ENCODE assay signal across 10 cellular contexts in the genomic region with DNA sequence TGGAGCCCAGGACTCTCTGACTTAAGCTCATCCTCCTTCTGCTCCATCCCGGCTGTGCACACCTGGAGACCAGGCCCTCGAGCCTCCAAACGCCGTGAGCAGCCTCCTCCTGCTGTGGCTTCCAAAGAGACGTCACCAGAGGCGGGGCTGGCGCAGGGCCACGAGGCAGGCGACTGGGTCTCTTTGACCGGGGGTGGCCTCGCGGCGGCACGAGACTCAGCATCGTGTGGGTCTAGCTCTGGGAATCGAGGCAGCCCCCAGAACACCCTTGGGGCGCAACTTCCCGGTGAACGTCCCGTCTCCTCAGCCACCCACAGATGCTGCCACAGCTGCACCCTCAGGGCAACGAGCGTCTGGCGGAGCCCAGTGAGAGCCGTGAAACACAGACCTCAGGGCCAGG. TPM values are rescaled to one million over a fixed set of nuclear protein-coding genes. Genes with fewer than 3 reads are reported as not detected.
DNase-seq lines count a peak whose midpoint lies in the region; ATAC-seq, FAIRE-seq and TF ChIP-seq lines count a peak whose summit lies in the region.
"Had no signal": no experiment of that assay in that cellular context is flagged by ENCODE, and none has a peak within 500 bp of the region (broad histone marks: within the 10 kb centered on the region; RNA-seq: fewer than 3 reads in every experiment).

No MANE protein-coding gene starts in this region.

- no peak for FAIRE-seq in frontal cortex (lab: Jason Lieb, UNC)
- FAIRE-seq: islet of Langerhans had no signal

- H3K9me3 ChIP-seq in mucosa of descending colon (no peaks in the 10 kb centered on the region), aorta (ENCODE audit: control insufficient read depth, low read length) (no peaks in the 10 kb centered on the region)

- H3K4me1 ChIP-seq in mucosa of descending colon (ENCODE audit: low read depth) (peaks cover 9% of the 10 kb centered on the region), aorta (ENCODE audit: control insufficient read depth in 1 of 2, insufficient read depth in 2 of 2, low read length in 2 of 2) (no peaks in the 10 kb centered on the region)

- DNase-seq in stimulated activated CD4-positive, alpha-beta T cell treated with anti-CD3 and anti-CD28 coated beads, Interleukin-12 subunit alpha, Interleukin-12 subunit beta, amount 100 ng/mL, for 4 hours, result peak; percentile 45
- no peak for DNase-seq in stimulated activated CD4-positive, alpha-beta T cell treated with anti-CD3 and anti-CD28 coated beads, Interleukin-2, amount 100 ng/mL, for 48 hours
- DNase-seq in activated naive CD4-positive, alpha-beta T cell treated with anti-CD3 and anti-CD28 coated beads, Interleukin-2, amount 50 U/mL, for 72 hours (ENCODE audit: low spot score in 2 of 2), result peak in 1 of 2 donors; percentile 56
- DNase-seq in mucosa of descending colon (peak in 2 of 3 donors; percentile 51 to 62), aorta (peak; percentile 43 to 77), frontal cortex (ENCODE audit: low spot score in 2 of 2) (no peak), 8988T (no peak)
- DNase-seq: NCI-H226 had no signal

- WGBS in aorta, 2 donors, result 75 to 76% methylated on average over 24 of the region's 24 CpGs

- peak overlapping the region; percentile 68 to 85 for H3K27ac Mint-ChIP-seq in activated naive CD4-positive, alpha-beta T cell treated with anti-CD3 and anti-CD28 coated beads, Interleukin-2, amount 50 U/mL, for 72 hours

- H3K36me3 ChIP-seq in mucosa of descending colon (ENCODE audit: low read depth) (no peaks in the 10 kb centered on the region), aorta (ENCODE audit: control insufficient read depth in 1 of 2, insufficient read depth in 2 of 2, low read length in 1 of 2) (no peaks in the 10 kb centered on the region)

- intact Hi-C loops in mucosa of descending colon (cut with DNase I, micrococcal nuclease) (no loop called here), aorta (cut with DNase I) (no loop called here)

- peak; percentile 17 to 48 for ATAC-seq in activated naive CD4-positive, alpha-beta T cell treated with anti-CD3 and anti-CD28 coated beads, Interleukin-2, amount 50 U/mL, for 72 hours
- ATAC-seq in mucosa of descending colon, result no peak
- ATAC-seq in aorta (ENCODE audit: low FRiP score), result no peak
- no peak for ATAC-seq in HG02763 (IDR thresholded peaks at IDR 0.05; ENCODE audit: unreplicated experiment)

- H3K4me3 ChIP-seq in mucosa of descending colon (no peak overlapping the region), aorta (ENCODE audit: low read length in 2 of 2) (no peak overlapping the region)

- no peak for TF ChIP-seq CTCF in mucosa of descending colon (IDR thresholded peaks at IDR 0.05)

- no peaks in the 10 kb centered on the region for H3K9me3 Mint-ChIP-seq in activated naive CD4-positive, alpha-beta T cell treated with anti-CD3 and anti-CD28 coated beads, Interleukin-2, amount 50 U/mL, for 72 hours

- no peaks in the 10 kb centered on the region for H3K36me3 Mint-ChIP-seq in activated naive CD4-positive, alpha-beta T cell treated with anti-CD3 and anti-CD28 coated beads, Interleukin-2, amount 50 U/mL, for 72 hours

- H3K27ac ChIP-seq in aorta (ENCODE audit: low read depth in 1 of 2, low read length in 2 of 2), result no peak overlapping the region

- H3K27me3 ChIP-seq in aorta (ENCODE audit: control insufficient read depth in 1 of 2, insufficient read depth in 2 of 2, low read length in 1 of 2), result no peaks in the 10 kb centered on the region

RNA-seq across cellular contexts. Expression of a gene that starts 22.8 kb away (rescaled TPM):
- total RNA-seq in activated naive CD4-positive, alpha-beta T cell treated with anti-CD3 and anti-CD28 coated beads, Interleukin-2, amount 50 U/mL, for 72 hours, result 10 to 100 TPM; 39.4 to 44.1 TPM
- total RNA-seq in mucosa of descending colon, result 10 to 100 TPM in 1 of 3 donors, 1 to 10 TPM in 2; 7.9 to 19.0 (median 8.4) TPM
- 10 to 100 TPM; 34.8 to 42.3 TPM for total RNA-seq in aorta
- polyA plus RNA-seq in aorta, result 10 to 100 TPM in 1 of 2 donors, 1 to 10 TPM in 1; 8.1 to 23.0 TPM
- total RNA-seq in frontal cortex, result 12.6 TPM

Comparison
In these comparisons a context has a peak if more than half of its experiments do, and no peak if none do; other contexts are left out.
1. DNase-seq: peak in stimulated activated CD4-positive, alpha-beta T cell treated with anti-CD3 and anti-CD28 coated beads, Interleukin-12 subunit alpha, Interleukin-12 subunit beta, amount 100 ng/mL, for 4 hours (single experiment), mucosa of descending colon (2 of 3) and aorta (2 of 2); none in stimulated activated CD4-positive, alpha-beta T cell treated with anti-CD3 and anti-CD28 coated beads, Interleukin-2, amount 100 ng/mL, for 48 hours (0 of 2), frontal cortex (0 of 2) and 8988T (single experiment).
2. ATAC-seq: peak in activated naive CD4-positive, alpha-beta T cell treated with anti-CD3 and anti-CD28 coated beads, Interleukin-2, amount 50 U/mL, for 72 hours (2 of 2); none in mucosa of descending colon (single experiment), aorta (single experiment) and HG02763 (single experiment).